ENCODE assay signal across 13 cellular contexts in the genomic region with DNA sequence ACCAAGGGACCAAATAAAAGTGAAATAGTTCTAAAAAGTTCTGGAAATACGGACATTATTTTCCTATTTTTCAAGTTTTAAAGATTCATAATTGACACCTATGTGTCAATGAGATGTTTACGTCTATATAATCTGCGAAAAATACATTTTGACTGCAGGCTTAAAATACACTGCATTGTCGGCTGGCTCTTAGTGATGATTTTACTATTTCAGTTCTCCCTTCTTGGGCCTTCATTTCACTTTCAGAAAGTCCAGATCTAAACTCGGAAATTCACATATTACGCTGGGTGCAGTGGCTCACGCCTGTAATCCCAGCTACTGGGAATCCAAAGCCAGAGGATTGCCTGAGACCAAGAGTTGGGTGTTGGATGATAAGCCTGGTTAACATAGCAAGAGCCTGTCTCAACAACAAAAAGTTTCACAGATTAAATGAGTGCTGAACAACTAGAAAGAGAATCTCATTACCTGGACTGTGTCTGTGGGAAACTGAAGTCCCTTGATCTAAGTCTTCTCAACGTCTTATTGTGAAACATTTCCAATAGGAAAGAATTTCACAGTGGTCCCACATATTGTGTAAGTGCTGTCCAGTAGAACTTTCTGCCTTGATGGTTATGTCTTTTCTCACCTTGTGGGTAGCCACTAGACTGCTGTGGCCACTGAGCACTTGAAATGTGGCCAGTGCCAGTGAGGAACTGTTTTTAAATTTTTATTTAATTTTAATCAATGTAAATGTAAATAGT. TPM values are rescaled to one million over a fixed set of nuclear protein-coding genes. Genes with fewer than 3 reads are reported as not detected.
DNase-seq lines count a peak whose midpoint lies in the region; ATAC-seq, FAIRE-seq and TF ChIP-seq lines count a peak whose summit lies in the region.
"Had no signal": no experiment of that assay in that cellular context is flagged by ENCODE, and none has a peak within 500 bp of the region (broad histone marks: within the 10 kb centered on the region; RNA-seq: fewer than 3 reads in every experiment).

No MANE protein-coding gene starts in this region.

- peak overlapping the region in 1 of 2 experiments; percentile 95; a peak in 1 of 4 replicates for H3K4me3 ChIP-seq in DND-41 (ENCODE audit: low read depth in 1 of 2, low read length in 2 of 2)

- CTCF ChIA-PET in activated CD8-positive, alpha-beta T cell treated with anti-CD3 and anti-CD28 coated beads for 36 hours (lab: Charles Lee), result no interaction called here

- H3K27me3 ChIP-seq in DND-41 (ENCODE audit: insufficient read depth, low read length, poor library complexity), result no peaks in the 10 kb centered on the region
- H3K27me3 ChIP-seq: breast epithelium, SJSA1 had no signal

- H3K4me1 Mint-ChIP-seq in activated CD8-positive, alpha-beta T cell treated with anti-CD3 and anti-CD28 coated beads for 36 hours (ENCODE audit: low read depth), result peaks cover 33% of the 10 kb centered on the region
- peaks cover 5 to 32% (median 22%) of the 10 kb centered on the region in 4 donors for H3K4me1 Mint-ChIP-seq in naive thymus-derived CD8-positive, alpha-beta T cell

- no peaks in the 10 kb centered on the region for H3K27me3 Mint-ChIP-seq in activated CD8-positive, alpha-beta T cell treated with anti-CD3 and anti-CD28 coated beads for 36 hours
- H3K27me3 Mint-ChIP-seq in naive thymus-derived CD8-positive, alpha-beta T cell, result no peaks in the 10 kb centered on the region

- H3K36me3 Mint-ChIP-seq in activated CD8-positive, alpha-beta T cell treated with anti-CD3 and anti-CD28 coated beads for 36 hours (ENCODE audit: low read depth), result peaks cover 2% of the 10 kb centered on the region
- H3K36me3 Mint-ChIP-seq in naive thymus-derived CD8-positive, alpha-beta T cell, result peaks cover 0 to 5% (median 0%) of the 10 kb centered on the region in 3 donors

- H3K9me3 ChIP-seq in DND-41 (ENCODE audit: insufficient read depth, low read length, severe bottlenecking), result no peaks in the 10 kb centered on the region
- H3K9me3 ChIP-seq: breast epithelium, SJSA1 had no signal

- H3K79me2 ChIP-seq in DND-41 (ENCODE audit: insufficient read depth, low read length), result peaks cover 62% of the 10 kb centered on the region

- H4K20me1 ChIP-seq in DND-41 (ENCODE audit: insufficient read depth, low read length), result peaks cover 8% of the 10 kb centered on the region; the same call in 1 of the 2 replicates

- no peaks in the 10 kb centered on the region for H3K9me3 Mint-ChIP-seq in activated CD8-positive, alpha-beta T cell treated with anti-CD3 and anti-CD28 coated beads for 36 hours
- H3K9me3 Mint-ChIP-seq in naive thymus-derived CD8-positive, alpha-beta T cell, result no peaks in the 10 kb centered on the region

- TF ChIP-seq CTCF in DND-41 (IDR thresholded peaks at IDR 0.05; ENCODE audit: borderline replicate concordance, extremely low read depth, low read length, poor library complexity, severe bottlenecking), result no peak
- no peak for TF ChIP-seq CTCF in activated CD8-positive, alpha-beta T cell treated with anti-CD3 and anti-CD28 coated beads for 36 hours (IDR thresholded peaks at IDR 0.05)

- H3K27ac ChIP-seq in DND-41 (ENCODE audit: low read length), result no peak overlapping the region
- H3K27ac ChIP-seq: SJSA1 had no signal

- ATAC-seq in DND-41 (ENCODE audit: insufficient read depth, low read depth), result no peak
- no peak for ATAC-seq in activated CD8-positive, alpha-beta T cell treated with anti-CD3 and anti-CD28 coated beads for 36 hours
- no peak for ATAC-seq in naive thymus-derived CD8-positive, alpha-beta T cell
- no peak for ATAC-seq in HG03457 (IDR thresholded peaks at IDR 0.05; ENCODE audit: unreplicated experiment)

- intact Hi-C loops in activated CD8-positive, alpha-beta T cell treated with anti-CD3 and anti-CD28 coated beads for 36 hours (cut with micrococcal nuclease), result no loop called here

- H3K9ac ChIP-seq in DND-41 (ENCODE audit: low read depth, low read length), result peak overlapping the region; percentile 13; the same call in 1 of the 2 replicates

- FAIRE-seq in GM18507 (lab: Jason Lieb, UNC), result peak; percentile 63

- no peak overlapping the region for H3K27ac Mint-ChIP-seq in activated CD8-positive, alpha-beta T cell treated with anti-CD3 and anti-CD28 coated beads for 36 hours
- peak overlapping the region in 7 of 10 donors; percentile 17 to 98 (median 27) for H3K27ac Mint-ChIP-seq in naive thymus-derived CD8-positive, alpha-beta T cell

- H3K36me3 ChIP-seq in DND-41 (ENCODE audit: insufficient read depth, low read length), result no peaks in the 10 kb centered on the region; the same call in 1 of the 2 replicates
- H3K36me3 ChIP-seq: breast epithelium had no signal

- DNase-seq in DND-41, result no peak
- DNase-seq in GM18507 (ENCODE audit: extremely low spot score, insufficient read length, low read depth), result no peak
- DNase-seq in activated CD8-positive, alpha-beta T cell treated with anti-CD3 and anti-CD28 coated beads for 36 hours, result no peak
- DNase-seq in naive thymus-derived CD8-positive, alpha-beta T cell, result no peak
- no peak for DNase-seq in OCI-M2 (lab: John Stamatoyannopoulos, UW; ENCODE audit: unreplicated experiment)
- no peak for DNase-seq in NCI-H2171 (lab: John Stamatoyannopoulos, UW)
- DNase-seq in NCI-H2227 treated with DMSO at 0.1 percent for 48 hours (lab: John Stamatoyannopoulos, UW), result no peak
- DNase-seq: erythroblast; NCI-H510A; stimulated activated naive CD4-positive, alpha-beta T cell had no signal

- peak overlapping the region; percentile 88 for H3K4me2 ChIP-seq in DND-41 (ENCODE audit: insufficient read depth, low read length)

- POLR2A ChIA-PET in activated CD8-positive, alpha-beta T cell treated with anti-CD3 and anti-CD28 coated beads for 36 hours (lab: Charles Lee), result interaction anchor here (1.3 kb wide), 1 partner anchor 22 kb away, joined by 7 read pairs; the partner anchor contains the start of gene PPIL4
- POLR2A ChIA-PET in naive thymus-derived CD8-positive, alpha-beta T cell (lab: Charles Lee), result interaction anchor here (4.3 kb wide), 1 partner anchor 22 kb away, joined by 52 read pairs; the partner anchor contains the start of gene PPIL4

- peak overlapping the region; percentile 93 for H3K4me3 Mint-ChIP-seq in activated CD8-positive, alpha-beta T cell treated with anti-CD3 and anti-CD28 coated beads for 36 hours
- peak overlapping the region; percentile 32 to 96 (median 90) for H3K4me3 Mint-ChIP-seq in naive thymus-derived CD8-positive, alpha-beta T cell

- no peak overlapping the region for H2AFZ ChIP-seq in DND-41 (ENCODE audit: low read depth, low read length)

- peaks cover 34% of the 10 kb centered on the region for H3K4me1 ChIP-seq in DND-41 (ENCODE audit: insufficient read depth, low read length)
- H3K4me1 ChIP-seq: breast epithelium had no signal

RNA-seq across cellular contexts. Expression of gene GINM1, which starts 1.8 kb away (rescaled TPM):
- 10 to 100 TPM; 15.4 to 16.3 TPM for total RNA-seq in activated CD8-positive, alpha-beta T cell treated with anti-CD3 and anti-CD28 coated beads for 36 hours
- 10 to 100 TPM; 20.9 to 24.0 TPM for total RNA-seq in naive thymus-derived CD8-positive, alpha-beta T cell
- 10 to 100 TPM; 15.9 to 20.7 (median 20.1) TPM for polyA plus RNA-seq in naive thymus-derived CD8-positive, alpha-beta T cell

RNA-seq across cellular contexts. Expression of gene PPIL4, which starts 22.2 kb away (rescaled TPM):
- total RNA-seq in activated CD8-positive, alpha-beta T cell treated with anti-CD3 and anti-CD28 coated beads for 36 hours, result 10 to 100 TPM; 20.8 to 21.9 TPM
- total RNA-seq in naive thymus-derived CD8-positive, alpha-beta T cell, result 10 to 100 TPM; 35.2 to 39.5 TPM
- 10 to 100 TPM in 2 of 3 donors, 1 to 10 TPM in 1; 7.1 to 11.8 (median 11.8) TPM for polyA plus RNA-seq in naive thymus-derived CD8-positive, alpha-beta T cell
